1 cellular context compared by ENCODE assay signal in genomic region chr5:10470669-10471068, GRCh38.
A peak's percentile ranks its signal among the peaks of the same experiment; 100 is the strongest.
TF ChIP-seq lines count a peak whose summit lies in the region.

No MANE protein-coding gene starts in this region.

TF ChIP-seq in K562, 482 proteins besides CTCF, POLR2A, EP300 and RAD21:
- no peak for TF ChIP-seq RBBP5 (IDR thresholded peaks at IDR 0.05; ENCODE audit: borderline replicate concordance, insufficient read depth, low read length, poor library complexity, severe bottlenecking)
- TF ChIP-seq ZNF134 (CRISPR knock-in tag; conservative IDR thresholded peaks at IDR 0.05), result peak; percentile 96
